11 cellular contexts compared by ENCODE assay signal in genomic region chr14:67964391-67964812, GRCh38.
DNase-seq lines count a peak whose midpoint lies in the region; ATAC-seq and TF ChIP-seq lines count a peak whose summit lies in the region.
"Had no signal": no experiment of that assay in that cellular context is flagged by ENCODE, and none has a peak within 500 bp of the region (broad histone marks: within the 10 kb centered on the region; RNA-seq: fewer than 3 reads in every experiment).

No MANE protein-coding gene starts in this region.

- H3K9me3 ChIP-seq in mucosa of descending colon (no peaks in the 10 kb centered on the region), vagina (no peaks in the 10 kb centered on the region)

- ATAC-seq in mucosa of descending colon (peak; percentile 77), GM19467 (IDR thresholded peaks at IDR 0.05; ENCODE audit: unreplicated experiment) (no peak)
- ATAC-seq: natural killer cell had no signal

- DNase-seq in SIG-M5 treated with dmso at 0.1 percent for 504 hours (lab: John Stamatoyannopoulos, UW; ENCODE audit: unreplicated experiment) (peak; percentile 88), SIG-M5 (lab: John Stamatoyannopoulos, UW) (no peak), dedifferentiated amniotic fluid mesenchymal stem cell (ENCODE audit: extremely low spot score) (peak; percentile 63), mucosa of descending colon (no peak), vagina (ENCODE audit: extremely low spot score in 2 of 2) (no peak), GM20000 (ENCODE audit: low spot score) (no peak)
- no peak for DNase-seq in stimulated activated CD4-positive, alpha-beta T cell treated with anti-CD3 and anti-CD28 coated beads, Interleukin-4, amount 100 ng/mL, for 1 hour
- DNase-seq: activated naive CD4-positive, alpha-beta T cell treated with anti-CD3 and anti-CD28 coated beads, Interleukin-2, amount 10 ng/mL, durations not matched to agents 7 days and 5 days; natural killer cell; NCI-H226 had no signal

- H3K27me3 ChIP-seq in vagina = no peaks in the 10 kb centered on the region

- H3K4me3 ChIP-seq in mucosa of descending colon (no peak overlapping the region), vagina (peak overlapping the region; percentile 19 to 29)

- TF ChIP-seq CTCF in mucosa of descending colon (IDR thresholded peaks at IDR 0.05) (no peak), vagina (IDR thresholded peaks at IDR 0.05) (no peak), GM20000 (IDR thresholded peaks at IDR 0.05; ENCODE audit: extremely low read depth, missing control alignments) (no peak)

- H3K36me3 ChIP-seq in mucosa of descending colon (ENCODE audit: low read depth) = no peaks in the 10 kb centered on the region
- H3K36me3 ChIP-seq in vagina = no peaks in the 10 kb centered on the region

- H3K4me1 ChIP-seq in mucosa of descending colon (ENCODE audit: low read depth) (peaks cover 42% of the 10 kb centered on the region), vagina (peaks cover 45% of the 10 kb centered on the region)

- TF ChIP-seq POLR2A in vagina (IDR thresholded peaks at IDR 0.05) = no peak

- intact Hi-C loops in mucosa of descending colon (cut with DNase I, micrococcal nuclease) = no loop called here
- intact Hi-C loops in vagina (cut with DNase I) = no loop called here

- peak overlapping the region; percentile 70 for H3K27ac ChIP-seq in vagina

Comparison
In these comparisons a context has a peak if more than half of its experiments do, and no peak if none do; other contexts are left out.
1. DNase-seq: peak in SIG-M5 treated with dmso at 0.1 percent for 504 hours (single experiment) and dedifferentiated amniotic fluid mesenchymal stem cell (single experiment); none in SIG-M5 (single experiment), mucosa of descending colon (0 of 3), vagina (0 of 2), GM20000 (single experiment) and stimulated activated CD4-positive, alpha-beta T cell treated with anti-CD3 and anti-CD28 coated beads, Interleukin-4, amount 100 ng/mL, for 1 hour (single experiment).